Comparison of ENCODE assay signal across 24 cellular contexts in the genomic region with DNA sequence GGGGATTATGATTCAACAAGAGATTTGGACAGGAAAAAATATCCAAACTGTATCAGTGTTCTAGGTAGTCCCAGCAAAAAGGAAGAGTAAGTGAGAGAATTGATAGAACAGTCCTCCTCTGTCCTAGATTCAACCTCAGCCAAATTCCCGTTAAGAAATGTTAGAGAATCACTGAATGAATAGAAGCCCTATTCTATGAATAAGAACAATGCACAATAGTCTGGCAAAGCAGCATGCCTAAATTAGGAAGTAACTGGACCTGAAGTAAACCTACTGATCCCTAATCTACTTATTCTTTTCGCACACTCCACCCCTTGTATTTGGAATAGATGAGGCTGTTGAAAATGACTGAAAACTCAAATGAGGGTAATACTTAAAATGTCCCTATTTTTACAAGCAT.
A peak's percentile ranks its signal among the peaks of the same experiment; 100 is the strongest.
DNase-seq lines count a peak whose midpoint lies in the region; FAIRE-seq and TF ChIP-seq lines count a peak whose summit lies in the region.
"Had no signal": no experiment of that assay in that cellular context is flagged by ENCODE, and none has a peak within 500 bp of the region (broad histone marks: within the 10 kb centered on the region; RNA-seq: fewer than 3 reads in every experiment).

No MANE protein-coding gene starts in this region.

- H2AFZ ChIP-seq in neural progenitor cell (replicated peaks): no peak overlapping the region

- WGBS in sigmoid colon, 2 donors: 60 to 84% methylated on average over 2 of the region's 2 CpGs

- H3K27me3 Mint-ChIP-seq in neural progenitor cell (ENCODE audit: insufficient read depth, low read depth) (no peaks in the 10 kb centered on the region), Calu3 (ENCODE audit: unreplicated experiment) (no peaks in the 10 kb centered on the region)
- H3K27me3 Mint-ChIP-seq: CD4-positive, alpha-beta memory T cell had no signal

- no peak for TF ChIP-seq POLR2A in sigmoid colon (IDR thresholded peaks at IDR 0.05)

- H3K4me1 ChIP-seq in neural progenitor cell: peaks cover 5% of the 10 kb centered on the region
- no peaks in the 10 kb centered on the region for H3K4me1 ChIP-seq in sigmoid colon
- H3K4me1 ChIP-seq: BLaER1 treated with 17β-estradiol and CSF1 and Interleukin-3, amounts not matched to agents 10 nM and 100 nM had no signal

- no peak for TF ChIP-seq CTCF in neural progenitor cell (IDR thresholded peaks at IDR 0.05)
- no peak for TF ChIP-seq CTCF in Calu3 (IDR thresholded peaks at IDR 0.05; ENCODE audit: unreplicated experiment)
- no peak for TF ChIP-seq CTCF in sigmoid colon (IDR thresholded peaks at IDR 0.05)

- peak; percentile 57 for FAIRE-seq in frontal cortex (lab: Jason Lieb, UNC)
- FAIRE-seq: GM12892, GM19239, RCC 7860 had no signal

- DNase-seq in G401 (ENCODE audit: low spot score) (peak; percentile 8), frontal cortex (ENCODE audit: low spot score in 2 of 2) (no peak), neural progenitor cell (ENCODE audit: low spot score) (peak; percentile 61), DMS153 treated with DMSO at 0.1 percent for 48 hours (lab: John Stamatoyannopoulos, UW; ENCODE audit: unreplicated experiment) (no peak), Calu3 (no peak), sigmoid colon (no peak)
- DNase-seq: Caco-2; CD4-positive, alpha-beta memory T cell; DMS 273 treated with DMSO at 0.1 percent for 48 hours; DMS79 treated with DMSO at 0.1 percent for 48 hours; NCI-H1092; NCI-H1417 treated with DMSO at 0.1 percent for 48 hours; NCI-H1694 treated with DMSO at 0.1 percent for 48 hours; NCI-H2081; NCI-H226; NCI-H510A; NCI-H69; SIG-M5; SK-N-SH had no signal

- CTCF ChIA-PET in Calu3 (lab: Charles Lee): no interaction called here

- no peak overlapping the region for H3K4me2 ChIP-seq in neural progenitor cell
- H3K4me2 ChIP-seq: BLaER1 treated with 17β-estradiol and CSF1 and Interleukin-3, amounts not matched to agents 10 nM and 100 nM; SK-N-SH had no signal

- BruUV-seq in Calu3 (replicated peaks; lab: Mats Ljungman, UMichigan): no TSS peak

- H3K79me2 ChIP-seq in neural progenitor cell (ENCODE audit: low read depth): no peaks in the 10 kb centered on the region

- H3K27me3 ChIP-seq in neural progenitor cell (no peaks in the 10 kb centered on the region), sigmoid colon (no peaks in the 10 kb centered on the region)
- H3K27me3 ChIP-seq: BLaER1 treated with 17β-estradiol and CSF1 and Interleukin-3, amounts not matched to agents 10 nM and 100 nM had no signal

- H3K4me1 Mint-ChIP-seq in neural progenitor cell (peaks cover 6% of the 10 kb centered on the region), Calu3 (ENCODE audit: low read depth, unreplicated experiment) (no peaks in the 10 kb centered on the region)
- H3K4me1 Mint-ChIP-seq: CD4-positive, alpha-beta memory T cell had no signal

- H3F3A ChIP-seq in neural progenitor cell (ENCODE audit: low read depth): no peaks in the 10 kb centered on the region

- H3K4me3 ChIP-seq in neural progenitor cell (no peak overlapping the region), sigmoid colon (no peak overlapping the region)
- H3K4me3 ChIP-seq: BLaER1 treated with 17β-estradiol and CSF1 and Interleukin-3, amounts not matched to agents 10 nM and 100 nM had no signal

- no peak overlapping the region for H3K27ac Mint-ChIP-seq in neural progenitor cell
- H3K27ac Mint-ChIP-seq in Calu3 (ENCODE audit: unreplicated experiment): no peak overlapping the region
- H3K27ac Mint-ChIP-seq: CD4-positive, alpha-beta memory T cell had no signal

- no peaks in the 10 kb centered on the region for H4K20me1 ChIP-seq in neural progenitor cell (ENCODE audit: low read depth)
- H4K20me1 ChIP-seq: BLaER1 treated with 17β-estradiol and CSF1 and Interleukin-3, amounts not matched to agents 10 nM and 100 nM had no signal

- in situ Hi-C loops in G401 (cut with HindIII; ENCODE audit: low sequenced_read_pairs): no loop called here

- H3K9ac ChIP-seq in neural progenitor cell: no peak overlapping the region
- H3K9ac ChIP-seq: BLaER1 treated with 17β-estradiol and CSF1 and Interleukin-3, amounts not matched to agents 10 nM and 100 nM; SK-N-SH had no signal

- no peak overlapping the region for H3K4me3 Mint-ChIP-seq in neural progenitor cell
- no peak overlapping the region for H3K4me3 Mint-ChIP-seq in Calu3 (ENCODE audit: low read depth, unreplicated experiment)
- H3K4me3 Mint-ChIP-seq: CD4-positive, alpha-beta memory T cell had no signal

- no peak for TF ChIP-seq EP300 in sigmoid colon (IDR thresholded peaks at IDR 0.05)

- H3K9me3 ChIP-seq in neural progenitor cell (ENCODE audit: low read depth): no peaks in the 10 kb centered on the region
- H3K9me3 ChIP-seq in sigmoid colon: no peaks in the 10 kb centered on the region
- H3K9me3 ChIP-seq: BLaER1 treated with 17β-estradiol and CSF1 and Interleukin-3, amounts not matched to agents 10 nM and 100 nM; Caco-2; SK-N-SH had no signal

- H3K36me3 ChIP-seq in neural progenitor cell: no peaks in the 10 kb centered on the region
- H3K36me3 ChIP-seq in sigmoid colon: no peaks in the 10 kb centered on the region
- H3K36me3 ChIP-seq: BLaER1 treated with 17β-estradiol and CSF1 and Interleukin-3, amounts not matched to agents 10 nM and 100 nM had no signal

- H3K36me3 Mint-ChIP-seq in neural progenitor cell (no peaks in the 10 kb centered on the region), Calu3 (ENCODE audit: insufficient read depth, unreplicated experiment) (no peaks in the 10 kb centered on the region)
- H3K36me3 Mint-ChIP-seq: CD4-positive, alpha-beta memory T cell had no signal

- intact Hi-C loops in Calu3 (cut with micrococcal nuclease; ENCODE audit: unreplicated experiment): no loop called here
- intact Hi-C loops in sigmoid colon (cut with DNase I): no loop called here

- H3K9me3 Mint-ChIP-seq in neural progenitor cell: no peaks in the 10 kb centered on the region
- H3K9me3 Mint-ChIP-seq in Calu3 (ENCODE audit: low read depth, unreplicated experiment): no peaks in the 10 kb centered on the region

- no peak overlapping the region for H3K27ac ChIP-seq in neural progenitor cell
- H3K27ac ChIP-seq in temporal lobe (ENCODE audit: low read depth, low read length): peak overlapping the region; percentile 53
- H3K27ac ChIP-seq in sigmoid colon: no peak overlapping the region
- H3K27ac ChIP-seq: BLaER1 treated with 17β-estradiol and CSF1 and Interleukin-3, amounts not matched to agents 10 nM and 100 nM had no signal

Comparison
In these comparisons a context has a peak if more than half of its experiments do, and no peak if none do; other contexts are left out.
1. DNase-seq: peak in G401 (single experiment) and neural progenitor cell (single experiment); none in frontal cortex (0 of 2), DMS153 treated with DMSO at 0.1 percent for 48 hours (single experiment), Calu3 (single experiment) and sigmoid colon (single experiment).